Comparison of ENCODE assay signal across 22 cellular contexts in genomic region chr1:202245391-202245790, GRCh38. TPM values are rescaled to one million over a fixed set of nuclear protein-coding genes. Genes with fewer than 3 reads are reported as not detected.
DNase-seq lines count a peak whose midpoint lies in the region; ATAC-seq and TF ChIP-seq lines count a peak whose summit lies in the region.
"Had no signal": no experiment of that assay in that cellular context is flagged by ENCODE, and none has a peak within 500 bp of the region (broad histone marks: within the 10 kb centered on the region; RNA-seq: fewer than 3 reads in every experiment).

No MANE protein-coding gene starts in this region.

- WGBS in sigmoid colon, 2 donors = 93 to 94% methylated on average over 8 of the region's 8 CpGs

- H3K4me1 ChIP-seq in Panc1 (ENCODE audit: control insufficient read depth, insufficient read depth, low read length) (no peaks in the 10 kb centered on the region), sigmoid colon (no peaks in the 10 kb centered on the region)

- in situ Hi-C loops in Panc1 (cut with HindIII; ENCODE audit: low pct_unique_long_range_greater_than_20kb, low sequenced_read_pairs) (no loop called here), brain microvascular endothelial cell (cut with HindIII; ENCODE audit: low pct_ligation_motif_present, low sequenced_read_pairs) (no loop called here)

- H3K27ac ChIP-seq in Panc1 (ENCODE audit: low read length) (no peak overlapping the region), sigmoid colon (no peak overlapping the region), brain microvascular endothelial cell (no peak overlapping the region)

- no peak for TF ChIP-seq EP300 in sigmoid colon (IDR thresholded peaks at IDR 0.05)

- no peaks in the 10 kb centered on the region for H3K9me3 ChIP-seq in Panc1 (ENCODE audit: control insufficient read depth, insufficient read depth, low read depth, low read length)
- H3K9me3 ChIP-seq in sigmoid colon = no peaks in the 10 kb centered on the region
- H3K9me3 ChIP-seq: MG63 had no signal

- H3K27me3 ChIP-seq in Panc1 (ENCODE audit: control insufficient read depth, insufficient read depth, low read length) (no peaks in the 10 kb centered on the region), sigmoid colon (no peaks in the 10 kb centered on the region), brain microvascular endothelial cell (replicated peaks) (peaks cover 41% of the 10 kb centered on the region)

- TF ChIP-seq CTCF in Panc1 (IDR thresholded peaks at IDR 0.05) = no peak
- TF ChIP-seq CTCF in sigmoid colon (IDR thresholded peaks at IDR 0.05) = no peak
- no peak for TF ChIP-seq CTCF in brain microvascular endothelial cell (IDR thresholded peaks at IDR 0.05; ENCODE audit: low read depth, low read length, missing control alignments)

- no TSS peak for BruUV-seq in Panc1 (replicated peaks; lab: Mats Ljungman, UMichigan)

- ATAC-seq in Panc1 (peak; percentile 36; the same call in 1 of the 2 replicates), GM19455 (IDR thresholded peaks at IDR 0.05; ENCODE audit: unreplicated experiment) (no peak)

- POLR2A ChIA-PET in Panc1 (lab: Charles Lee) = no interaction called here

- no peak for TF ChIP-seq POLR2A in sigmoid colon (IDR thresholded peaks at IDR 0.05)

- CTCF ChIA-PET in Panc1 (lab: Charles Lee) = no interaction called here

- no peak overlapping the region for H3K4me3 ChIP-seq in Panc1 (ENCODE audit: low read depth in 2 of 2, low read length in 2 of 2)
- H3K4me3 ChIP-seq in sigmoid colon = no peak overlapping the region
- no peak overlapping the region for H3K4me3 ChIP-seq in brain microvascular endothelial cell (ENCODE audit: low read depth, low read length)
- H3K4me3 ChIP-seq: MG63 had no signal

- intact Hi-C loops in Panc1 (cut with micrococcal nuclease; ENCODE audit: unreplicated experiment) (no loop called here), sigmoid colon (cut with DNase I) (no loop called here)

- H3K36me3 ChIP-seq in Panc1 (ENCODE audit: control insufficient read depth, insufficient read depth, low read length) (no peaks in the 10 kb centered on the region), sigmoid colon (no peaks in the 10 kb centered on the region), brain microvascular endothelial cell (replicated peaks) (no peaks in the 10 kb centered on the region)
- H3K36me3 ChIP-seq: MG63 had no signal

- DNase-seq in activated effector memory CD4-positive, alpha-beta T cell treated with anti-CD3 and anti-CD28 coated beads, Interleukin-2, amount 50 U/mL, for 16 hours = peak; percentile 38
- DNase-seq in activated effector memory CD4-positive, alpha-beta T cell treated with Interleukin-2 at 50 U/mL for 16 hours = no peak
- DNase-seq in Panc1 (ENCODE audit: low read depth, low spot score) (no peak), islet precursor cell (peak; percentile 38), sigmoid colon (peak; percentile 21), DMS53 (lab: John Stamatoyannopoulos, UW) (no peak), brain microvascular endothelial cell (no peak)
- DNase-seq: AML-193, H7, HFFc6, MG63, NCI-H1417, NCI-H187, NCI-H446, NCI-H526, OCI-M1, Right ventricle myocardium superior had no signal

RNA-seq across cellular contexts. Expression of gene LGR6, which starts 51.8 kb away (rescaled TPM):
- 0.08 TPM for total RNA-seq in Panc1 (2021; ENCODE audit: unreplicated experiment)
- 0.23 TPM for polyA plus RNA-seq in Panc1 (2012; ENCODE audit: insufficient read length)
- total RNA-seq in sigmoid colon = under 1 TPM in 2 of 4 donors, not detected in 2; 0.14 to 0.28 TPM
- polyA plus RNA-seq in sigmoid colon = 1 to 10 TPM in 1 of 3 donors, not detected in 2; 1.0 TPM
- total RNA-seq: A172, HFFc6, LHCN-M2 had no signal
- polyA plus RNA-seq: AG04450, CD14-positive monocyte had no signal

Comparison
In these comparisons a context has a peak if more than half of its experiments do, and no peak if none do; other contexts are left out.
1. DNase-seq: peak in activated effector memory CD4-positive, alpha-beta T cell treated with anti-CD3 and anti-CD28 coated beads, Interleukin-2, amount 50 U/mL, for 16 hours (single experiment), islet precursor cell (single experiment) and sigmoid colon (single experiment); none in activated effector memory CD4-positive, alpha-beta T cell treated with Interleukin-2 at 50 U/mL for 16 hours (single experiment), Panc1 (single experiment), DMS53 (single experiment) and brain microvascular endothelial cell (single experiment).